Comparison of ENCODE assay signal across 6 cellular contexts in genomic region chr16:31484048-31484447, GRCh38. TPM values are rescaled to one million over a fixed set of nuclear protein-coding genes. Genes with fewer than 3 reads are reported as not detected.
"Had no signal": no experiment of that assay in that cellular context is flagged by ENCODE, and none has a peak within 500 bp of the region (broad histone marks: within the 10 kb centered on the region; RNA-seq: fewer than 3 reads in every experiment).

No MANE protein-coding gene starts in this region.

RNA-seq across cellular contexts. Expression of gene SLC5A2, which starts 1.1 kb away (rescaled TPM):
- total RNA-seq: heart right ventricle, omental fat pad, psoas muscle, tibial nerve, vagina had no signal
- polyA plus RNA-seq: keratinocyte had no signal
